11 cellular contexts compared by ENCODE assay signal in genomic region chr10:97444212-97444611, GRCh38. TPM values are rescaled to one million over a fixed set of nuclear protein-coding genes. Genes with fewer than 3 reads are reported as not detected.
DNase-seq lines count a peak whose midpoint lies in the region; TF ChIP-seq lines count a peak whose summit lies in the region.
"Had no signal": no experiment of that assay in that cellular context is flagged by ENCODE, and none has a peak within 500 bp of the region (broad histone marks: within the 10 kb centered on the region; RNA-seq: fewer than 3 reads in every experiment).

No MANE protein-coding gene starts in this region.

- H3K4me3 ChIP-seq in tibial artery, result peak overlapping the region in 1 of 2 donors; percentile 74

- DNase-seq in activated naive CD4-positive, alpha-beta T cell treated with anti-CD3 and anti-CD28 coated beads, Interleukin-2, amount 10 ng/mL, durations not matched to agents 7 days and 5 days, result no peak
- no peak for DNase-seq in activated naive CD4-positive, alpha-beta T cell (lab: John Stamatoyannopoulos, UW)
- DNase-seq in activated naive CD8-positive, alpha-beta T cell treated with anti-CD3 and anti-CD28 coated beads for 36 hours, result no peak
- DNase-seq in activated CD4-positive, CD25-positive, alpha-beta regulatory T cell (lab: John Stamatoyannopoulos, UW), result no peak
- no peak for DNase-seq in tibial artery
- DNase-seq: activated CD4-positive, alpha-beta T cell treated with anti-CD3 and anti-CD28 coated beads for 1 hour; brain microvascular endothelial cell; erythroblast; NCI-H1694; stimulated activated CD4-positive, alpha-beta T cell treated with anti-CD3 and anti-CD28 coated beads, Interleukin-12 subunit alpha, Interleukin-12 subunit beta, amount 100 ng/mL, for 4 hours had no signal

- H3K4me3 Mint-ChIP-seq in activated naive CD4-positive, alpha-beta T cell treated with anti-CD3 and anti-CD28 coated beads, Interleukin-2, amount 10 ng/mL, durations not matched to agents 7 days and 5 days, result peak overlapping the region; percentile 88
- H3K4me3 Mint-ChIP-seq in activated naive CD8-positive, alpha-beta T cell treated with anti-CD3 and anti-CD28 coated beads for 36 hours, result peak overlapping the region; percentile 99
- peak overlapping the region; percentile 99 for H3K4me3 Mint-ChIP-seq in stimulated activated naive CD8-positive, alpha-beta T cell treated with anti-CD3 and anti-CD28 coated beads, Interleukin-15, Interleukin-2, amounts not matched to agents 100 ng/mL and 50 ng/mL, for 24 hours

- H3K9me3 Mint-ChIP-seq in activated naive CD4-positive, alpha-beta T cell treated with anti-CD3 and anti-CD28 coated beads, Interleukin-2, amount 10 ng/mL, durations not matched to agents 7 days and 5 days, result no peaks in the 10 kb centered on the region
- no peaks in the 10 kb centered on the region for H3K9me3 Mint-ChIP-seq in activated naive CD8-positive, alpha-beta T cell treated with anti-CD3 and anti-CD28 coated beads for 36 hours
- H3K9me3 Mint-ChIP-seq in stimulated activated naive CD8-positive, alpha-beta T cell treated with anti-CD3 and anti-CD28 coated beads, Interleukin-15, Interleukin-2, amounts not matched to agents 100 ng/mL and 50 ng/mL, for 24 hours, result no peaks in the 10 kb centered on the region

- H3K4me1 ChIP-seq in tibial artery, result peaks cover 0 to 32% (median 22%) of the 10 kb centered on the region in 4 donors

- peaks cover 52% of the 10 kb centered on the region for H3K4me1 Mint-ChIP-seq in activated naive CD4-positive, alpha-beta T cell treated with anti-CD3 and anti-CD28 coated beads, Interleukin-2, amount 10 ng/mL, durations not matched to agents 7 days and 5 days
- peaks cover 39% of the 10 kb centered on the region for H3K4me1 Mint-ChIP-seq in activated naive CD8-positive, alpha-beta T cell treated with anti-CD3 and anti-CD28 coated beads for 36 hours
- peaks cover 46% of the 10 kb centered on the region for H3K4me1 Mint-ChIP-seq in stimulated activated naive CD8-positive, alpha-beta T cell treated with anti-CD3 and anti-CD28 coated beads, Interleukin-15, Interleukin-2, amounts not matched to agents 100 ng/mL and 50 ng/mL, for 24 hours (ENCODE audit: low read depth)

- intact Hi-C loops in tibial artery (cut with DNase I; ENCODE audit: low total_unique reads), result no loop called here

- peaks cover 24% of the 10 kb centered on the region for H3K36me3 Mint-ChIP-seq in activated naive CD4-positive, alpha-beta T cell treated with anti-CD3 and anti-CD28 coated beads, Interleukin-2, amount 10 ng/mL, durations not matched to agents 7 days and 5 days
- peaks cover 20% of the 10 kb centered on the region for H3K36me3 Mint-ChIP-seq in activated naive CD8-positive, alpha-beta T cell treated with anti-CD3 and anti-CD28 coated beads for 36 hours
- H3K36me3 Mint-ChIP-seq in stimulated activated naive CD8-positive, alpha-beta T cell treated with anti-CD3 and anti-CD28 coated beads, Interleukin-15, Interleukin-2, amounts not matched to agents 100 ng/mL and 50 ng/mL, for 24 hours (ENCODE audit: low read depth), result peaks cover 41% of the 10 kb centered on the region

- peaks cover 22 to 37% (median 24%) of the 10 kb centered on the region in 3 donors for H3K36me3 ChIP-seq in tibial artery

- H3K27ac Mint-ChIP-seq in activated naive CD4-positive, alpha-beta T cell treated with anti-CD3 and anti-CD28 coated beads, Interleukin-2, amount 10 ng/mL, durations not matched to agents 7 days and 5 days, result no peak overlapping the region
- peak overlapping the region; percentile 76 for H3K27ac Mint-ChIP-seq in activated naive CD8-positive, alpha-beta T cell treated with anti-CD3 and anti-CD28 coated beads for 36 hours
- peak overlapping the region; percentile 91 for H3K27ac Mint-ChIP-seq in stimulated activated naive CD8-positive, alpha-beta T cell treated with anti-CD3 and anti-CD28 coated beads, Interleukin-15, Interleukin-2, amounts not matched to agents 100 ng/mL and 50 ng/mL, for 24 hours

- H3K27me3 ChIP-seq in tibial artery, result no peaks in the 10 kb centered on the region
- H3K27me3 ChIP-seq: brain microvascular endothelial cell had no signal

- no peak for TF ChIP-seq CTCF in tibial artery (IDR thresholded peaks at IDR 0.05)

- H3K9me3 ChIP-seq in tibial artery, result no peaks in the 10 kb centered on the region

- H3K27ac ChIP-seq in tibial artery, result no peak overlapping the region
- H3K27ac ChIP-seq: brain microvascular endothelial cell had no signal

- no peaks in the 10 kb centered on the region for H3K27me3 Mint-ChIP-seq in activated naive CD4-positive, alpha-beta T cell treated with anti-CD3 and anti-CD28 coated beads, Interleukin-2, amount 10 ng/mL, durations not matched to agents 7 days and 5 days
- H3K27me3 Mint-ChIP-seq in activated naive CD8-positive, alpha-beta T cell treated with anti-CD3 and anti-CD28 coated beads for 36 hours, result no peaks in the 10 kb centered on the region
- no peaks in the 10 kb centered on the region for H3K27me3 Mint-ChIP-seq in stimulated activated naive CD8-positive, alpha-beta T cell treated with anti-CD3 and anti-CD28 coated beads, Interleukin-15, Interleukin-2, amounts not matched to agents 100 ng/mL and 50 ng/mL, for 24 hours

- CTCF ChIA-PET in activated naive CD4-positive, alpha-beta T cell treated with anti-CD3 and anti-CD28 coated beads, Interleukin-2, amount 10 ng/mL, durations not matched to agents 7 days and 5 days (lab: Charles Lee), result interaction anchor here (0.6 to 5.1 kb wide), 6 partner anchors 9 to 243 kb away, joined by 3 to 27 read pairs (median 3); partner anchors contain the start of genes AVPI1 and RRP12

RNA-seq across cellular contexts. Expression of gene EXOSC1, which starts 1.6 kb away (rescaled TPM):
- total RNA-seq in activated naive CD8-positive, alpha-beta T cell treated with anti-CD3 and anti-CD28 coated beads for 36 hours, result 10 to 100 TPM; 48.4 to 53.7 TPM

RNA-seq across cellular contexts. Expression of gene ZDHHC16, which starts 1.8 kb away (rescaled TPM):
- total RNA-seq in activated naive CD8-positive, alpha-beta T cell treated with anti-CD3 and anti-CD28 coated beads for 36 hours, result 10 to 100 TPM; 37.5 to 42.2 TPM

RNA-seq across cellular contexts. Expression of gene PGAM1, which starts 18.2 kb away (rescaled TPM):
- 100 to 1,000 TPM; 933 to 982 TPM for total RNA-seq in activated naive CD8-positive, alpha-beta T cell treated with anti-CD3 and anti-CD28 coated beads for 36 hours

RNA-seq across cellular contexts. Expression of gene RRP12, which starts 43.1 kb away (rescaled TPM):
- total RNA-seq in activated naive CD8-positive, alpha-beta T cell treated with anti-CD3 and anti-CD28 coated beads for 36 hours, result 10 to 100 TPM; 82.2 to 88.4 TPM

RNA-seq across cellular contexts. Expression of gene MMS19, which starts 54.0 kb away (rescaled TPM):
- total RNA-seq in activated naive CD8-positive, alpha-beta T cell treated with anti-CD3 and anti-CD28 coated beads for 36 hours, result 10 to 100 TPM; 96.2 to 97.0 TPM
